ENCODE assay signal across 11 cellular contexts in genomic region chr16:79997257-79997656, GRCh38.
DNase-seq lines count a peak whose midpoint lies in the region; ATAC-seq, FAIRE-seq and TF ChIP-seq lines count a peak whose summit lies in the region.
"Had no signal": no experiment of that assay in that cellular context is flagged by ENCODE, and none has a peak within 500 bp of the region (broad histone marks: within the 10 kb centered on the region; RNA-seq: fewer than 3 reads in every experiment).

No MANE protein-coding gene starts in this region.

- H2BK5ac ChIP-seq in mesenchymal stem cell (ENCODE audit: low read depth, low read length, poor library complexity, severe bottlenecking), result no peak overlapping the region

- in situ Hi-C loops in GM12878 (cut with MboI), result no loop called here

- H2AFZ ChIP-seq in HCT116 (ENCODE audit: low read depth, low read length, poor library complexity, severe bottlenecking) (no peak overlapping the region), GM12878 (ENCODE audit: control insufficient read depth, low read depth, low read length) (no peak overlapping the region), mesenchymal stem cell (ENCODE audit: low read depth, low read length) (no peak overlapping the region)

- H3K27me3 ChIP-seq in HCT116 (ENCODE audit: insufficient read depth, low read length) (no peaks in the 10 kb centered on the region), GM12878 (replicated peaks in 1 of 2; ENCODE audit: control insufficient read depth in 2 of 2, insufficient read depth in 2 of 2, low read length in 1 of 2) (no peaks in the 10 kb centered on the region), mesenchymal stem cell (ENCODE audit: control insufficient read depth in 1 of 2, insufficient read depth in 1 of 2, low read length in 2 of 2) (peaks cover 0 to 3% of the 10 kb centered on the region in 2 experiments)

- no peak for TF ChIP-seq EP300 in GM12878 (IDR thresholded peaks at IDR 0.05; ENCODE audit: borderline replicate concordance in 1 of 2, control insufficient read depth in 1 of 2, low read depth in 2 of 2, low read length in 2 of 2)

- H3K9me3 ChIP-seq in HCT116 (ENCODE audit: control insufficient read depth in 1 of 2, insufficient read depth in 1 of 2, low read depth in 1 of 2, low read length in 2 of 2) (peaks cover 41 to 45% of the 10 kb centered on the region in 2 experiments; a peak in 2 of 4 replicates), GM12878 (replicated peaks; ENCODE audit: control insufficient read depth, insufficient read depth, low read length) (no peaks in the 10 kb centered on the region; the same call in 2 of the 3 replicates), mesenchymal stem cell (ENCODE audit: control insufficient read depth, low read length) (no peaks in the 10 kb centered on the region)

- ATAC-seq in HCT116 (no peak), GM12878 (no peak)

- CTCF ChIA-PET in HCT116 (lab: Charles Lee) (no interaction called here), GM12878 (lab: Yijun Ruan, JAX) (interaction anchor here (0.6 to 3.6 kb wide), 5 partner anchors 8 to 469 kb away, joined by 3 to 21 read pairs (median 5); no protein-coding TSS in a partner anchor)

- WGBS in GM12878 (ENCODE audit: insufficient coverage, insufficient replicate concordance, low lambda C conversion rate, missing lambda C conversion rate), result 48% methylated on average over 6 of the region's 6 CpGs
- WGBS in mesenchymal stem cell, result 67% methylated on average over 5 of the region's 6 CpGs

- no peaks in the 10 kb centered on the region for H3K9me2 ChIP-seq in HCT116 (ENCODE audit: insufficient read depth)

- H3K79me2 ChIP-seq in HCT116 (ENCODE audit: insufficient read depth, low read length) (no peaks in the 10 kb centered on the region), GM12878 (ENCODE audit: control insufficient read depth, insufficient read depth, low read length) (no peaks in the 10 kb centered on the region)

- no peak overlapping the region for H2BK12ac ChIP-seq in mesenchymal stem cell (ENCODE audit: low read length in 2 of 2)

- no peak overlapping the region for H3K14ac ChIP-seq in mesenchymal stem cell (ENCODE audit: low read length in 2 of 2)

- SMC1A ChIA-PET in GM12878 (lab: Charles Lee; ENCODE audit: uncharacterized antibody, unreplicated experiment), result interaction anchor here (1.2 to 3.3 kb wide), 4 partner anchors 10 to 529 kb away, joined by 3 to 10 read pairs (median 5); no protein-coding TSS in a partner anchor

- H3K4me1 ChIP-seq in HCT116 (ENCODE audit: control insufficient read depth in 1 of 2, insufficient read depth in 2 of 2, low read length in 2 of 2) (no peaks in the 10 kb centered on the region), GM12878 (ENCODE audit: control insufficient read depth, insufficient read depth, low read length) (no peaks in the 10 kb centered on the region), mesenchymal stem cell (ENCODE audit: control insufficient read depth, insufficient read depth, low read depth, low read length) (no peaks in the 10 kb centered on the region)

- DNase-seq in NCI-H2227 (lab: John Stamatoyannopoulos, UW; ENCODE audit: unreplicated experiment) (peak; percentile 3), NCI-H2227 treated with DMSO at 0.1 percent for 48 hours (lab: John Stamatoyannopoulos, UW) (no peak), HCT116 (ENCODE audit: low read depth, low spot score) (no peak), GM12878 (ENCODE audit: low read depth, low spot score) (no peak), mesenchymal stem cell (peak; percentile 15), kidney tubule cell (ENCODE audit: low spot score) (no peak), COLO829 (ENCODE audit: low spot score) (no peak), C1 segment of cervical spinal cord (lab: John Stamatoyannopoulos, UW) (no peak)
- DNase-seq: HCEC 1CT, NCI-H2029, small intestine had no signal

- H3K79me1 ChIP-seq in mesenchymal stem cell (replicated peaks; ENCODE audit: low read length, poor library complexity, severe bottlenecking), result no peaks in the 10 kb centered on the region

- H3K18ac ChIP-seq in mesenchymal stem cell (ENCODE audit: low read depth in 1 of 2, low read length in 2 of 2), result no peak overlapping the region

- FAIRE-seq in GM12878 (lab: Jason Lieb, UNC), result no peak
- FAIRE-seq: small intestine had no signal

- POLR2A ChIA-PET in HCT116 (lab: Charles Lee), result no interaction called here
- POLR2A ChIA-PET in GM12878 (lab: Charles Lee), result no interaction called here

- no peak overlapping the region for H2AK5ac ChIP-seq in mesenchymal stem cell (ENCODE audit: low read length, severe bottlenecking)

- H2BK120ac ChIP-seq in mesenchymal stem cell (ENCODE audit: low read depth, low read length), result no peak overlapping the region

- no peak overlapping the region for H2BK15ac ChIP-seq in mesenchymal stem cell (ENCODE audit: low read depth, poor library complexity, severe bottlenecking)

- RAD21 ChIA-PET in HCT116 (lab: Charles Lee; ENCODE audit: low non-redundant PET in 1 of 2, low total read pairs in 2 of 2, uncharacterized antibody in 2 of 2, unreplicated experiment in 2 of 2) (no interaction called here), GM12878 (lab: Charles Lee; ENCODE audit: unreplicated experiment) (interaction anchor here (1.5 kb wide), 1 partner anchor 469 kb away, joined by 6 read pairs; no protein-coding TSS in a partner anchor)

- H3K4ac ChIP-seq in mesenchymal stem cell (ENCODE audit: low read depth in 1 of 2, low read length in 2 of 2), result no peak overlapping the region

- no peak overlapping the region for H3K4me3 ChIP-seq in HCT116 (replicated peaks in 1 of 2; ENCODE audit: low read depth in 1 of 2, low read length in 2 of 2)
- no peak overlapping the region for H3K4me3 ChIP-seq in GM12878
- H3K4me3 ChIP-seq in mesenchymal stem cell (ENCODE audit: insufficient read depth in 1 of 2, low read depth in 1 of 2, low read length in 2 of 2), result no peak overlapping the region

- TF ChIP-seq CTCF in HCT116 (IDR thresholded peaks at IDR 0.05 in 2 of 3, conservative IDR thresholded peaks at IDR 0.05 in 1 of 3; ENCODE audit: borderline replicate concordance in 1 of 3, insufficient read depth in 1 of 3, low read depth in 2 of 3, low read length in 2 of 3) (peak in 2 of 3 experiments; percentile 27 to 30; a peak in 2 of 6 replicates), GM12878 (IDR thresholded peaks at IDR 0.05 in 2 of 3, conservative IDR thresholded peaks at IDR 0.05 in 1 of 3; ENCODE audit: control insufficient read depth in 2 of 3, extremely low read depth in 1 of 3, insufficient read depth in 1 of 3, low read depth in 3 of 3, low read length in 3 of 3) (peak; percentile 25 to 35 (median 27); a peak in 3 of 6 replicates)

- no peak overlapping the region for H4K8ac ChIP-seq in mesenchymal stem cell (ENCODE audit: low read length)

- H4K20me1 ChIP-seq in HCT116 (ENCODE audit: insufficient read depth) (no peaks in the 10 kb centered on the region), GM12878 (ENCODE audit: control insufficient read depth, insufficient read depth) (no peaks in the 10 kb centered on the region)

- no peak overlapping the region for H3K23ac ChIP-seq in mesenchymal stem cell (ENCODE audit: low read length in 2 of 2)

- no peak for TF ChIP-seq POLR2A in HCT116 (IDR thresholded peaks at IDR 0.05; ENCODE audit: borderline replicate concordance, extremely low read depth, insufficient read depth, insufficient read length)
- TF ChIP-seq POLR2A in GM12878 (IDR thresholded peaks at IDR 0.05; ENCODE audit: low read depth, low read length), result no peak

- H3K27ac ChIP-seq in HCT116 (ENCODE audit: low read depth, low read length) (no peak overlapping the region), GM12878 (ENCODE audit: control insufficient read depth, insufficient read depth) (no peak overlapping the region), mesenchymal stem cell (ENCODE audit: low read length, poor library complexity, severe bottlenecking) (no peak overlapping the region)

- H3K9ac ChIP-seq in HCT116 (ENCODE audit: low read length) (no peak overlapping the region), GM12878 (ENCODE audit: control insufficient read depth, insufficient read depth, low read length) (no peak overlapping the region), mesenchymal stem cell (ENCODE audit: low read length) (no peak overlapping the region)

- H4K91ac ChIP-seq in mesenchymal stem cell (ENCODE audit: low read length), result no peak overlapping the region

- H3K36me3 ChIP-seq in HCT116 (ENCODE audit: control insufficient read depth in 1 of 2, insufficient read depth in 2 of 2, low read length in 2 of 2), result no peaks in the 10 kb centered on the region
- no peaks in the 10 kb centered on the region for H3K36me3 ChIP-seq in GM12878 (ENCODE audit: control insufficient read depth in 2 of 2, insufficient read depth in 2 of 2, low read length in 1 of 2)
- no peaks in the 10 kb centered on the region for H3K36me3 ChIP-seq in mesenchymal stem cell (ENCODE audit: control insufficient read depth in 1 of 2, insufficient read depth in 2 of 2, low read depth in 1 of 2, low read length in 2 of 2)

- no peak overlapping the region for H3K4me2 ChIP-seq in HCT116 (ENCODE audit: low read length)
- no peak overlapping the region for H3K4me2 ChIP-seq in GM12878 (ENCODE audit: control insufficient read depth, insufficient read depth)
- no peak overlapping the region for H3K4me2 ChIP-seq in mesenchymal stem cell (ENCODE audit: low read length, poor library complexity, severe bottlenecking)

- intact Hi-C loops in HCT116 (cut with micrococcal nuclease), result no loop called here
- intact Hi-C loops in GM12878 (cut with micrococcal nuclease; ENCODE audit: unreplicated experiment), result loop anchor here (1.0 kb wide), 1 partner anchor 469 kb away; no protein-coding TSS in a partner anchor

- 0 out of 2 replicates have a peak, but pooled peaks have one; percentile 5 for TF ChIP-seq RAD21 in HCT116 (IDR thresholded peaks at IDR 0.05; ENCODE audit: low read depth)
- peak; percentile 45 for TF ChIP-seq RAD21 in GM12878 (IDR thresholded peaks at IDR 0.05; ENCODE audit: insufficient read depth, low read depth, low read length)

- BruUV-seq in HCT116 (replicated peaks; lab: Mats Ljungman, UMichigan) (no TSS peak), GM12878 (replicated peaks; lab: Mats Ljungman, UMichigan) (no TSS peak)

TF ChIP-seq in HCT116, 20 proteins besides CTCF, POLR2A, EP300 and RAD21 (continues in another document):
- TF ChIP-seq SIN3A (IDR thresholded peaks at IDR 0.05; ENCODE audit: low read depth), result no peak

TF ChIP-seq in GM12878, 131 proteins besides CTCF, POLR2A, EP300 and RAD21:
- no peak for TF ChIP-seq ELK1 (IDR thresholded peaks at IDR 0.05; ENCODE audit: low read depth, low read length)
- TF ChIP-seq SMC3 (IDR thresholded peaks at IDR 0.05; ENCODE audit: borderline replicate concordance, low read length), result peak; percentile 47; the same call in 1 of the 2 replicates
TF ChIP-seq in GM12878: peak in this region for 1.

Comparison
In these comparisons a context has a peak if more than half of its experiments do, and no peak if none do; other contexts are left out.
1. DNase-seq: peak in NCI-H2227 (single experiment) and mesenchymal stem cell (single experiment); none in NCI-H2227 treated with DMSO at 0.1 percent for 48 hours (single experiment), HCT116 (single experiment), GM12878 (single experiment), kidney tubule cell (single experiment), COLO829 (single experiment) and C1 segment of cervical spinal cord (0 of 14).